In the genomic region with DNA sequence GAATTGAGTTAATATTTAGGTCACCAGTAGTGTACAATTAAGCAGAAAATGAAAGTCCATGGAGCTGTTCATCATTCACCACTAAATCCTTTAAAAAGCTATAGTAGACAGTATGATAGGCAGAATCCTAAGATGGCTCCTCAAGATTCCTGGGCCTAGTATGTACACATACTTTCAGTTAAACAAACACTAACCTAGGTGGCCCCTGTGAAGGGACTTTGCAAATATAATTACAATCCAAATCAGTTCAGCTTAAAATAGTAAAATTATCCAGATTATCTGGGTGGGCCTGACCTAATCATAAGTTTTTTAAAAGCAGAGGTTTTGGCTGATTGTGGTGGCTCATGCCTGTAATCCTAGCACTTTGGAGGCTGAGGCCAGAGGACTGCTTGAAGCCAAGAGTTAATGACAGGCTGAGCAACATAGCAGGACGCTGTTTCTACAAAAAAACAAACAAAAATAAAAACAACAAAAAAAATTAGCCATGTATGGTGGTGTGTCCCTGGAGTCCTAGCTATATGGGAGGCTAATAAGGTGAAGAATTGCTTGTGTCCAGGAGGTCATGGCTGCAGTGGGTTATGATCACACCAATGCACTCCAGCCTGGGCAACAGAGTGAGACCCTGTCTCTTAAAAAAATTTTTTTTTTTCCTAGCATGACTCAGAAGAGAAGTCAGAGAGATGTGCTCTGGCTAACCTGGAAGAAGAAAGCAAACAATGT, we compare ENCODE assay signal across 1 cellular context.
TF ChIP-seq lines count a peak whose summit lies in the region.

No MANE protein-coding gene starts in this region.

TF ChIP-seq in GM12878, 131 proteins besides CTCF, POLR2A, EP300 and RAD21:
- TF ChIP-seq SREBF1 (IDR thresholded peaks at IDR 0.05; ENCODE audit: low read length) (no peak), CEBPB (IDR thresholded peaks at IDR 0.05; ENCODE audit: borderline replicate concordance in 1 of 2, low read depth in 2 of 2, low read length in 2 of 2) (no peak), WRNIP1 (IDR thresholded peaks at IDR 0.05; ENCODE audit: borderline replicate concordance, low read depth, low read length) (no peak), FOXM1 (IDR thresholded peaks at IDR 0.05; ENCODE audit: low read depth, low read length) (no peak), ZNF207 (IDR thresholded peaks at IDR 0.05; ENCODE audit: borderline replicate concordance) (no peak), KDM1A (IDR thresholded peaks at IDR 0.05; ENCODE audit: borderline replicate concordance) (no peak)
